12 cellular contexts compared by ENCODE assay signal in the genomic region with DNA sequence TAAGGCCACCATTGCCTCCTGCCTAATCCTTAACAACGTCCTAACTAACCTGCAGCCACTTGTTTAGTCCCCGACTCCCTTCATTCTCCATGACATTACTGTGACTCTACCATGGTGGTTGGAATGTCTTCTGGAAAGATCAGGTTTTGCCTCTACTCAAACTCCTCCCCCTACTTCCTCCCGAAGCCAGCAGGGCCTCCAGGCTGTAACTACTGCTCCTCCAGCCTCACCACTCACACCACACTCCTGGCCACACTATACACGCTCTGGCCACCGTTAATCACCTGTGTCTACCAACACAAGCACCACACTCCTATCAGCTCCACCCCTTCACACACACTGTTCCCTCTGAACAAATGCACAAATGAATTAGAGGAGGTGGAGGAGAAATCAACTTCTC.
DNase-seq lines count a peak whose midpoint lies in the region; ATAC-seq, FAIRE-seq and TF ChIP-seq lines count a peak whose summit lies in the region.
"Had no signal": no experiment of that assay in that cellular context is flagged by ENCODE, and none has a peak within 500 bp of the region (broad histone marks: within the 10 kb centered on the region; RNA-seq: fewer than 3 reads in every experiment).

No MANE protein-coding gene starts in this region.

- no peak for TF ChIP-seq CTCF in glutamatergic neuron (IDR thresholded peaks at IDR 0.05; ENCODE audit: partially characterized antibody, unreplicated experiment)
- TF ChIP-seq CTCF in progenitor cell of endocrine pancreas (IDR thresholded peaks at IDR 0.05; ENCODE audit: unreplicated experiment), result no peak

- H3K4me3 Mint-ChIP-seq in glutamatergic neuron (ENCODE audit: unreplicated experiment) (peak overlapping the region; percentile 19), progenitor cell of endocrine pancreas (ENCODE audit: low read depth) (no peak overlapping the region)

- no peak for DNase-seq in GM12891 (ENCODE audit: insufficient read length, low spot score)
- DNase-seq in SK-MEL-5 (ENCODE audit: low read depth, low spot score), result peak; percentile 63
- no peak for DNase-seq in glutamatergic neuron
- no peak for DNase-seq in progenitor cell of endocrine pancreas (ENCODE audit: low spot score, unreplicated experiment)
- no peak for DNase-seq in NCI-H2227 (lab: John Stamatoyannopoulos, UW; ENCODE audit: unreplicated experiment)
- no peak for DNase-seq in SKM-1 treated with dmso at 0.1 percent for 144 hours (lab: John Stamatoyannopoulos, UW; ENCODE audit: unreplicated experiment)
- DNase-seq in AG08395 (ENCODE audit: low spot score), result no peak
- DNase-seq: activated CD8-positive, alpha-beta memory T cell treated with anti-CD3 and anti-CD28 coated beads for 24 hours; left cardiac atrium; NCI-H524 treated with DMSO at 0.1 percent for 48 hours had no signal

- H3K4me1 Mint-ChIP-seq in glutamatergic neuron (ENCODE audit: low read depth, unreplicated experiment) (peaks cover 26% of the 10 kb centered on the region), progenitor cell of endocrine pancreas (ENCODE audit: low read depth) (peaks cover 30% of the 10 kb centered on the region)

- H3K27me3 Mint-ChIP-seq in glutamatergic neuron (ENCODE audit: unreplicated experiment) (peaks cover 2% of the 10 kb centered on the region), progenitor cell of endocrine pancreas (no peaks in the 10 kb centered on the region)

- no peak for TF ChIP-seq POLR2A in GM12891 (IDR thresholded peaks at IDR 0.05; ENCODE audit: low read depth, low read length)

- H3K9me3 Mint-ChIP-seq in glutamatergic neuron (ENCODE audit: unreplicated experiment), result peaks cover 1% of the 10 kb centered on the region
- no peaks in the 10 kb centered on the region for H3K9me3 Mint-ChIP-seq in progenitor cell of endocrine pancreas (ENCODE audit: low read depth)

- FAIRE-seq in GM12891 (lab: Jason Lieb, UNC), result peak; percentile 77

- in situ Hi-C loops in SK-MEL-5 (cut with HindIII; ENCODE audit: low pct_unique_long_range_greater_than_20kb, low sequenced_read_pairs), result no loop called here

- H3K36me3 Mint-ChIP-seq in glutamatergic neuron (ENCODE audit: unreplicated experiment) (no peaks in the 10 kb centered on the region), progenitor cell of endocrine pancreas (ENCODE audit: insufficient read depth) (peaks cover 3% of the 10 kb centered on the region)

- no peak for ATAC-seq in HG03175 (IDR thresholded peaks at IDR 0.05; ENCODE audit: unreplicated experiment)
- ATAC-seq: SK-N-SH treated with all-trans-retinoic acid at 6 μM for 48 hours had no signal

- H3K27ac Mint-ChIP-seq in glutamatergic neuron (ENCODE audit: unreplicated experiment), result peak overlapping the region; percentile 12
- peak overlapping the region; percentile 58 for H3K27ac Mint-ChIP-seq in progenitor cell of endocrine pancreas

TF ChIP-seq in GM12891, 5 proteins besides CTCF, POLR2A, EP300 and RAD21:
- TF ChIP-seq SPI1 (IDR thresholded peaks at IDR 0.05; ENCODE audit: low read depth, low read length) (no peak), TAF1 (IDR thresholded peaks at IDR 0.05; ENCODE audit: low read depth, low read length) (no peak), POLR2AphosphoS5 (IDR thresholded peaks at IDR 0.05; ENCODE audit: low read depth, low read length) (no peak), POU2F2 (IDR thresholded peaks at IDR 0.05; ENCODE audit: low read depth, low read length) (no peak), PAX5 (IDR thresholded peaks at IDR 0.05; ENCODE audit: insufficient read depth, low read length, severe bottlenecking) (no peak)
TF ChIP-seq in GM12891: peak in this region for 0.
